ENCODE assay signal across 16 cellular contexts in the genomic region with DNA sequence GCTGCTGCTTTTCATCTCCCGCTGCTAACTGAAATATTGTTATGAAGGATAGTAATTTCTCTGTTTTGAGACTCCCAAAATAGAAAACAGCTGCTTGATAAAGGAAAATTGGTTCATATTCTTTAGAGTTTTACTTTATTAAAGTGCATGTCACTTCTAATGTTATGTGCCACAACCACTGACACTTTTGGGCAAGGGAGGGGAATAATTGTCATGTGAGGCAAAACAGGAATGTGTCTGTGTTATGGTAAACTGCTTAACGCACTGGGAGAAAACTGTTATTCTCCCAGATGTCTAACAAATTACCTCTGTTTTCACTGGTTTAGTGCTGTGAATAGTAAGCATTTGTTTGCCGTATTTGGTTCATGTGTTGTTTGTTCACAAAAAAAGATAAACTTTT.
"Had no signal": no experiment of that assay in that cellular context is flagged by ENCODE, and none has a peak within 500 bp of the region (broad histone marks: within the 10 kb centered on the region; RNA-seq: fewer than 3 reads in every experiment).

No MANE protein-coding gene starts in this region.

- H3K9me3 ChIP-seq: mucosa of descending colon, right lobe of liver had no signal

- H3K4me1 ChIP-seq: right lobe of liver had no signal

- H3K27ac ChIP-seq: right lobe of liver had no signal

- H3K4me3 ChIP-seq: mucosa of descending colon, right lobe of liver had no signal

- H3K27ac Mint-ChIP-seq: activated B cell treated with CpG ODN at 0.5 μM for 24 hours; activated naive CD8-positive, alpha-beta T cell treated with anti-CD3 and anti-CD28 coated beads for 36 hours; natural killer cell treated with Interleukin-12 subunit alpha and Interleukin-12 subunit beta and Interleukin-15 and Interleukin-18, amount 100 ng/mL, for 72 hours; progenitor cell of endocrine pancreas; T-helper 2 cell treated with Interferon-gamma antibody and Interleukin-4, amounts not matched to agents 5 μg/mL and 100 μg/mL, for 36 hours had no signal

- H3K36me3 Mint-ChIP-seq: activated naive CD8-positive, alpha-beta T cell treated with anti-CD3 and anti-CD28 coated beads for 36 hours; natural killer cell treated with Interleukin-12 subunit alpha and Interleukin-12 subunit beta and Interleukin-15 and Interleukin-18, amount 100 ng/mL, for 72 hours had no signal

- H3K4me3 Mint-ChIP-seq: activated B cell treated with CpG ODN at 0.5 μM for 24 hours; activated naive CD8-positive, alpha-beta T cell treated with anti-CD3 and anti-CD28 coated beads for 36 hours; central memory CD8-positive, alpha-beta T cell; natural killer cell treated with Interleukin-12 subunit alpha and Interleukin-12 subunit beta and Interleukin-15 and Interleukin-18, amount 100 ng/mL, for 72 hours; T-helper 2 cell treated with Interferon-gamma antibody and Interleukin-4, amounts not matched to agents 5 μg/mL and 100 μg/mL, for 36 hours had no signal

- DNase-seq: activated B cell treated with CpG ODN at 0.5 μM for 24 hours; activated CD4-positive, alpha-beta T cell treated with anti-CD3 and anti-CD28 coated beads for 48 hours; activated CD8-positive, alpha-beta memory T cell treated with anti-CD3 and anti-CD28 coated beads, Interleukin-2, amount 50 U/mL, for 48 hours; activated gamma-delta T cell treated with Interleukin-2 at 50 U/mL for 16 hours; activated naive CD8-positive, alpha-beta T cell treated with anti-CD3 and anti-CD28 coated beads for 36 hours; effector CD8-positive, alpha-beta T cell; islet precursor cell; mucosa of descending colon; nucleus accumbens; right lobe of liver; stimulated activated CD4-positive, alpha-beta T cell treated with anti-CD3 and anti-CD28 coated beads, Interleukin-1b, Interleukin-23, amount 100 ng/mL, for 48 hours; trophoblast cell had no signal

- H3K36me3 ChIP-seq: right lobe of liver had no signal

- ATAC-seq: mucosa of descending colon; natural killer cell treated with Interleukin-12 subunit alpha and Interleukin-12 subunit beta and Interleukin-15 and Interleukin-18, amount 100 ng/mL, for 72 hours; right lobe of liver had no signal

- H3K9me3 Mint-ChIP-seq: central memory CD8-positive, alpha-beta T cell; natural killer cell treated with Interleukin-12 subunit alpha and Interleukin-12 subunit beta and Interleukin-15 and Interleukin-18, amount 100 ng/mL, for 72 hours; T-helper 2 cell treated with Interferon-gamma antibody and Interleukin-4, amounts not matched to agents 5 μg/mL and 100 μg/mL, for 36 hours had no signal

- H3K27me3 Mint-ChIP-seq: activated B cell treated with CpG ODN at 0.5 μM for 24 hours; central memory CD8-positive, alpha-beta T cell; natural killer cell treated with Interleukin-12 subunit alpha and Interleukin-12 subunit beta and Interleukin-15 and Interleukin-18, amount 100 ng/mL, for 72 hours; progenitor cell of endocrine pancreas had no signal

- H3K27me3 ChIP-seq: right lobe of liver had no signal

- H3K4me1 Mint-ChIP-seq: activated B cell treated with CpG ODN at 0.5 μM for 24 hours; activated naive CD8-positive, alpha-beta T cell treated with anti-CD3 and anti-CD28 coated beads for 36 hours; central memory CD8-positive, alpha-beta T cell had no signal
